ENCODE assay signal across 32 cellular contexts in genomic region chr11:92376680-92377079, GRCh38.
"Had no signal": no experiment of that assay in that cellular context is flagged by ENCODE, and none has a peak within 500 bp of the region (broad histone marks: within the 10 kb centered on the region; RNA-seq: fewer than 3 reads in every experiment).

No MANE protein-coding gene starts in this region.

- H3K27me3 Mint-ChIP-seq: activated CD4-positive, alpha-beta memory T cell treated with anti-CD3 and anti-CD28 coated beads, Interleukin-2, amount 10 ng/mL, durations not matched to agents 7 days and 5 days; activated CD8-positive, alpha-beta memory T cell treated with anti-CD3 and anti-CD28 coated beads, Interleukin-2, amount 10 ng/mL, durations not matched to agents 7 days and 5 days; activated naive CD4-positive, alpha-beta T cell treated with anti-CD3 and anti-CD28 coated beads, Interleukin-2, amount 50 U/mL, for 24 hours; central memory CD8-positive, alpha-beta T cell had no signal

- H3K27ac ChIP-seq: adrenal gland, cardiac muscle cell, Peyer's patch, SJSA1, WERI-Rb-1 had no signal

- H3K27me3 ChIP-seq: adrenal gland, cardiac muscle cell, MG63, Peyer's patch, SJSA1 had no signal

- ATAC-seq: activated CD8-positive, alpha-beta memory T cell treated with anti-CD3 and anti-CD28 coated beads, Interleukin-2, amount 10 ng/mL, durations not matched to agents 7 days and 5 days; PC-3 had no signal

- H3K27ac Mint-ChIP-seq: activated CD4-positive, alpha-beta memory T cell treated with anti-CD3 and anti-CD28 coated beads, Interleukin-2, amount 10 ng/mL, durations not matched to agents 7 days and 5 days; activated CD8-positive, alpha-beta memory T cell treated with anti-CD3 and anti-CD28 coated beads, Interleukin-2, amount 10 ng/mL, durations not matched to agents 7 days and 5 days; activated naive CD4-positive, alpha-beta T cell treated with anti-CD3 and anti-CD28 coated beads, Interleukin-2, amount 50 U/mL, for 24 hours had no signal

- H3K36me3 Mint-ChIP-seq: activated CD8-positive, alpha-beta memory T cell treated with anti-CD3 and anti-CD28 coated beads, Interleukin-2, amount 10 ng/mL, durations not matched to agents 7 days and 5 days; activated naive CD4-positive, alpha-beta T cell treated with anti-CD3 and anti-CD28 coated beads, Interleukin-2, amount 50 U/mL, for 24 hours had no signal

- H3K4me3 Mint-ChIP-seq: activated CD4-positive, alpha-beta memory T cell treated with anti-CD3 and anti-CD28 coated beads, Interleukin-2, amount 10 ng/mL, durations not matched to agents 7 days and 5 days; activated CD8-positive, alpha-beta memory T cell treated with anti-CD3 and anti-CD28 coated beads, Interleukin-2, amount 10 ng/mL, durations not matched to agents 7 days and 5 days; activated naive CD4-positive, alpha-beta T cell treated with anti-CD3 and anti-CD28 coated beads, Interleukin-2, amount 50 U/mL, for 24 hours; central memory CD8-positive, alpha-beta T cell had no signal

- H3K9me3 Mint-ChIP-seq: activated naive CD4-positive, alpha-beta T cell treated with anti-CD3 and anti-CD28 coated beads, Interleukin-2, amount 50 U/mL, for 24 hours had no signal

- H3K4me3 ChIP-seq: adrenal gland, cardiac muscle cell, MG63, Peyer's patch, SJSA1 had no signal

- H3K4me1 ChIP-seq: adrenal gland, Peyer's patch had no signal

- H3K4me1 Mint-ChIP-seq: activated CD4-positive, alpha-beta memory T cell treated with anti-CD3 and anti-CD28 coated beads, Interleukin-2, amount 10 ng/mL, durations not matched to agents 7 days and 5 days; activated CD8-positive, alpha-beta memory T cell treated with anti-CD3 and anti-CD28 coated beads, Interleukin-2, amount 10 ng/mL, durations not matched to agents 7 days and 5 days; activated naive CD4-positive, alpha-beta T cell treated with anti-CD3 and anti-CD28 coated beads, Interleukin-2, amount 50 U/mL, for 24 hours; central memory CD8-positive, alpha-beta T cell had no signal

- H3K36me3 ChIP-seq: adrenal gland, cardiac muscle cell, MG63, Peyer's patch, SJSA1, WERI-Rb-1 had no signal

- H3K9me3 ChIP-seq: adrenal gland, MG63, Peyer's patch, SJSA1 had no signal

- DNase-seq: activated CD4-positive, alpha-beta memory T cell treated with anti-CD3 and anti-CD28 coated beads, Interleukin-2, amount 10 ng/mL, durations not matched to agents 7 days and 5 days; activated CD4-positive, alpha-beta T cell treated with anti-CD3 and anti-CD28 coated beads for 1 hour; activated CD4-positive, alpha-beta T cell treated with anti-CD3 and anti-CD28 coated beads for 48 hours; activated CD4-positive, CD25-positive, alpha-beta regulatory T cell; activated CD8-positive, alpha-beta memory T cell treated with anti-CD3 and anti-CD28 coated beads for 24 hours; activated CD8-positive, alpha-beta memory T cell treated with anti-CD3 and anti-CD28 coated beads, Interleukin-2, amount 10 ng/mL, durations not matched to agents 7 days and 5 days; activated CD8-positive, alpha-beta memory T cell treated with anti-CD3 and anti-CD28 coated beads, Interleukin-2, amount 50 U/mL, for 48 hours; activated effector memory CD4-positive, alpha-beta T cell treated with Interleukin-2 at 50 U/mL for 16 hours; activated naive CD4-positive, alpha-beta T cell; activated T-cell treated with anti-CD3 and anti-CD28 coated beads, Interleukin-2, amount 50 U/mL, for 48 hours; adrenal gland; Kasumi-1; MG63; NCI-H1048; NCI-H1105 treated with DMSO at 0.1 percent for 48 hours; NCI-H1436 treated with DMSO at 0.1 percent for 48 hours; NCI-H187; NCI-H2029 treated with DMSO at 0.1 percent for 48 hours; NCI-H2107; NCI-H2171; NCI-H510A; NK-92 treated with Interleukin-12 subunit alpha and Interleukin-12 subunit beta, amount 100 ng/mL, for 24 hours; PC-3; Peyer's patch; RPMI8226; SHP77 treated with DMSO at 0.1 percent for 48 hours; T1000; WERI-Rb-1 had no signal
